In the genomic region with DNA sequence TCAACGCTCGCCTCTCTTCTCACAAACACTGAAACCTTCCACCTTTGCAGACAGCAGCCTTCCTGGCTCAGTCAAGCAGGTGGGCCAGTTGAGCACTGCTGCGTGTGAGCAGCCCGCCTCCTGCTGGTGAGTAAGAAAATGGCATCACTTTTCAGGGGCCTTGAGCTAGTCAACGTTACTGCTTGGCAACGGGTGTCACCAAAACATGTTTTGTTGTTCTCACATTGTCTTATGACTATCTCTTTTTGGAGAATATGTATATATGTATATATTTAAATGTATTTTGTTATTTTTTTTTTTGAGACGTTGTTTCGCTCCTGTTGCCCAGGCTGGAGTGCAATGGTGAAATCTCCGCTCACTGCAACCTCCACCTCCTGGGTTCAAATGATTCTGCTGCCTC, we compare ENCODE assay signal across 8 cellular contexts.
DNase-seq lines count a peak whose midpoint lies in the region; ATAC-seq and TF ChIP-seq lines count a peak whose summit lies in the region.

No MANE protein-coding gene starts in this region.

- TF ChIP-seq CTCF in RWPE2 (IDR thresholded peaks at IDR 0.05; ENCODE audit: poor library complexity, severe bottlenecking) (peak; percentile 97), gastroesophageal sphincter (IDR thresholded peaks at IDR 0.05) (peak; percentile 75 to 86 (median 80)), prostate gland (IDR thresholded peaks at IDR 0.05) (peak; percentile 65 to 88 (median 80))

- no peaks in the 10 kb centered on the region for H3K9me3 ChIP-seq in RWPE2 (ENCODE audit: severe bottlenecking)
- H3K9me3 ChIP-seq in gastroesophageal sphincter, result no peaks in the 10 kb centered on the region
- H3K9me3 ChIP-seq in prostate gland, result no peaks in the 10 kb centered on the region

- peak; percentile 85 for ATAC-seq in GM21717 (IDR thresholded peaks at IDR 0.05; ENCODE audit: unreplicated experiment)
- peak; percentile 50; the same call in 2 of the 3 replicates for ATAC-seq in RWPE2 (ENCODE audit: low read depth)
- ATAC-seq in gastroesophageal sphincter, result no peak

- H3K27ac ChIP-seq in RWPE2 (ENCODE audit: poor library complexity, severe bottlenecking) (no peak overlapping the region), gastroesophageal sphincter (no peak overlapping the region), prostate gland (no peak overlapping the region)

- TF ChIP-seq POLR2A in gastroesophageal sphincter (IDR thresholded peaks at IDR 0.05) (no peak), prostate gland (IDR thresholded peaks at IDR 0.05) (no peak)

- H3K36me3 ChIP-seq in RWPE2 (ENCODE audit: low read depth) (no peaks in the 10 kb centered on the region), gastroesophageal sphincter (no peaks in the 10 kb centered on the region), prostate gland (no peaks in the 10 kb centered on the region)

- H3K4me3 ChIP-seq in RWPE2 (ENCODE audit: severe bottlenecking), result no peak overlapping the region
- H3K4me3 ChIP-seq in gastroesophageal sphincter, result no peak overlapping the region
- H3K4me3 ChIP-seq in prostate gland, result no peak overlapping the region

- peaks cover 14% of the 10 kb centered on the region for H3K4me1 ChIP-seq in RWPE2 (ENCODE audit: insufficient read depth, poor library complexity, severe bottlenecking)
- H3K4me1 ChIP-seq in gastroesophageal sphincter, result peaks cover 0 to 7% (median 0%) of the 10 kb centered on the region in 3 donors
- peaks cover 6% of the 10 kb centered on the region for H3K4me1 ChIP-seq in prostate gland (replicated peaks)

- intact Hi-C loops in prostate gland (cut with DNase I), result loop anchor here (5.0 kb wide), 2 partner anchors 219 to 639 kb away; no protein-coding TSS in a partner anchor

- no peak for TF ChIP-seq EP300 in gastroesophageal sphincter (IDR thresholded peaks at IDR 0.05)

- DNase-seq in G401 (ENCODE audit: low spot score), result peak; percentile 70
- peak; percentile 67 for DNase-seq in KBM-7
- no peak for DNase-seq in RWPE2 (ENCODE audit: low spot score)
- peak; percentile 88 for DNase-seq in activated effector memory CD4-positive, alpha-beta T cell treated with anti-CD3 and anti-CD28 coated beads, Interleukin-2, amount 50 U/mL, for 16 hours
- peak; percentile 47 for DNase-seq in prostate gland (ENCODE audit: low spot score)
- no peak for DNase-seq in mesenteric fat pad (ENCODE audit: low spot score)

- in situ Hi-C loops in G401 (cut with HindIII; ENCODE audit: low sequenced_read_pairs), result no loop called here
- in situ Hi-C loops in KBM-7 (cut with MboI; ENCODE audit: low pct_unique_long_range_greater_than_20kb, low sequenced_read_pairs), result loop anchor here (25.0 kb wide), 3 partner anchors 234 to 634 kb away; no protein-coding TSS in a partner anchor

- WGBS in gastroesophageal sphincter (ENCODE audit: low coverage in 1 of 2), 2 donors, result 22 to 27% methylated on average over 5 to 7 of the region's 9 CpGs
- 31% methylated on average over 9 of the region's 9 CpGs for WGBS in prostate gland

- H3K27me3 ChIP-seq in RWPE2 (ENCODE audit: insufficient read depth, poor library complexity, severe bottlenecking), result no peaks in the 10 kb centered on the region
- no peaks in the 10 kb centered on the region for H3K27me3 ChIP-seq in gastroesophageal sphincter
- H3K27me3 ChIP-seq in prostate gland (replicated peaks; ENCODE audit: insufficient read depth), result no peaks in the 10 kb centered on the region

Comparison
In these comparisons a context has a peak if more than half of its experiments do, and no peak if none do; other contexts are left out.
1. DNase-seq: peak in G401 (single experiment), KBM-7 (single experiment), activated effector memory CD4-positive, alpha-beta T cell treated with anti-CD3 and anti-CD28 coated beads, Interleukin-2, amount 50 U/mL, for 16 hours (single experiment) and prostate gland (single experiment); none in RWPE2 (single experiment) and mesenteric fat pad (single experiment).
2. Peak in every context shown above with its lines, with median percentiles within 50 percentile points of each other: CTCF ChIP-seq.